ENCODE assay signal across 8 cellular contexts in genomic region chr10:104340099-104340594, GRCh38. TPM values are rescaled to one million over a fixed set of nuclear protein-coding genes. Genes with fewer than 3 reads are reported as not detected.
DNase-seq lines count a peak whose midpoint lies in the region; ATAC-seq and TF ChIP-seq lines count a peak whose summit lies in the region.

No MANE protein-coding gene starts in this region.

- no peaks in the 10 kb centered on the region for H3K36me3 ChIP-seq in Peyer's patch
- no peaks in the 10 kb centered on the region for H3K36me3 ChIP-seq in esophagus (ENCODE audit: control insufficient read depth in 2 of 2, insufficient read depth in 2 of 2, low read length in 1 of 2)
- no peaks in the 10 kb centered on the region for H3K36me3 ChIP-seq in neutrophil

- no peak for ATAC-seq in CD4-positive, alpha-beta T cell (ENCODE audit: poor library complexity)
- ATAC-seq in HG02981 (IDR thresholded peaks at IDR 0.05; ENCODE audit: unreplicated experiment) (no peak), GM21390 (IDR thresholded peaks at IDR 0.05; ENCODE audit: unreplicated experiment) (no peak), GM21825 (IDR thresholded peaks at IDR 0.05; ENCODE audit: unreplicated experiment) (no peak)

- no peak for TF ChIP-seq CTCF in CD4-positive, alpha-beta T cell (IDR thresholded peaks at IDR 0.05)
- no peak for TF ChIP-seq CTCF in Peyer's patch (IDR thresholded peaks at IDR 0.05)
- no peak for TF ChIP-seq CTCF in neutrophil (IDR thresholded peaks at IDR 0.05)

- no peaks in the 10 kb centered on the region for H3K9me3 ChIP-seq in CD4-positive, alpha-beta T cell (ENCODE audit: control insufficient read depth, low read length)
- H3K9me3 ChIP-seq in Peyer's patch (no peaks in the 10 kb centered on the region), esophagus (ENCODE audit: control insufficient read depth in 2 of 2, insufficient read depth in 1 of 2, low read depth in 1 of 2, low read length in 1 of 2) (no peaks in the 10 kb centered on the region), neutrophil (no peaks in the 10 kb centered on the region)

- WGBS in esophagus, 2 donors: 23 to 38% methylated on average over 5 of the region's 5 CpGs

- peaks cover 37% of the 10 kb centered on the region for H3K4me1 Mint-ChIP-seq in CD4-positive, alpha-beta T cell (ENCODE audit: low read depth)

- CTCF ChIA-PET in CD4-positive, alpha-beta T cell (lab: Charles Lee): interaction anchor here (6.0 kb wide), 1 partner anchor 34 kb away, joined by 37 read pairs; no protein-coding TSS in a partner anchor

- POLR2A ChIA-PET in CD4-positive, alpha-beta T cell (lab: Charles Lee): interaction anchor here (0.8 to 7.2 kb wide), 3 partner anchors 18 to 49 kb away, joined by 5 to 99 read pairs (median 38); no protein-coding TSS in a partner anchor

- no peak overlapping the region for H3K27ac ChIP-seq in CD4-positive, alpha-beta T cell (ENCODE audit: low read depth, low read length)
- H3K27ac ChIP-seq in Peyer's patch: peak overlapping the region; percentile 8 to 97 (median 90)
- H3K27ac ChIP-seq in esophagus (ENCODE audit: low read depth in 2 of 2, low read length in 1 of 2): peak overlapping the region; percentile 38 to 72
- H3K27ac ChIP-seq in neutrophil: peak overlapping the region; percentile 99

- H3K27me3 ChIP-seq in CD4-positive, alpha-beta T cell (ENCODE audit: control insufficient read depth, insufficient read depth, low read length): no peaks in the 10 kb centered on the region
- H3K27me3 ChIP-seq in Peyer's patch (no peaks in the 10 kb centered on the region), esophagus (ENCODE audit: control insufficient read depth in 1 of 2, insufficient read depth in 2 of 2, low read length in 2 of 2) (no peaks in the 10 kb centered on the region), neutrophil (no peaks in the 10 kb centered on the region)

- no peak overlapping the region for H3K4me3 ChIP-seq in Peyer's patch
- H3K4me3 ChIP-seq in esophagus (ENCODE audit: low read depth in 1 of 2, low read length in 2 of 2): no peak overlapping the region
- peak overlapping the region; percentile 88 to 93 for H3K4me3 ChIP-seq in neutrophil (ENCODE audit: low read depth in 1 of 2, low read length in 1 of 2)

- H3K4me3 Mint-ChIP-seq in CD4-positive, alpha-beta T cell: peak overlapping the region; percentile 96

- peak overlapping the region; percentile 88 for H3K27ac Mint-ChIP-seq in CD4-positive, alpha-beta T cell

- H3K27me3 Mint-ChIP-seq in CD4-positive, alpha-beta T cell: no peaks in the 10 kb centered on the region

- intact Hi-C loops in CD4-positive, alpha-beta T cell (cut with DNase I, micrococcal nuclease): no loop called here

- peaks cover 0 to 22% (median 1%) of the 10 kb centered on the region in 4 donors for H3K4me1 ChIP-seq in Peyer's patch
- H3K4me1 ChIP-seq in esophagus (ENCODE audit: control insufficient read depth in 2 of 2, insufficient read depth in 2 of 2, low read length in 1 of 2): peaks cover 0 to 5% of the 10 kb centered on the region in 2 donors
- H3K4me1 ChIP-seq in neutrophil (ENCODE audit: control insufficient read depth in 1 of 2, insufficient read depth in 1 of 2, low read depth in 1 of 2, low read length in 1 of 2): peaks cover 37% of the 10 kb centered on the region in 2 experiments

- H3K9me3 Mint-ChIP-seq in CD4-positive, alpha-beta T cell: no peaks in the 10 kb centered on the region

- peaks cover 17% of the 10 kb centered on the region for H3K36me3 Mint-ChIP-seq in CD4-positive, alpha-beta T cell (ENCODE audit: low read depth)

- DNase-seq in CD4-positive, alpha-beta T cell: no peak
- DNase-seq in Peyer's patch: no peak
- DNase-seq in activated CD8-positive, alpha-beta memory T cell treated with anti-CD3 and anti-CD28 coated beads, Interleukin-2, amount 50 U/mL, for 48 hours: no peak

- TF ChIP-seq POLR2A in Peyer's patch (IDR thresholded peaks at IDR 0.05): no peak

RNA-seq across cellular contexts. Expression of gene ITPRIP, which starts 1.9 kb away (rescaled TPM):
- 100 to 1,000 TPM; 127 to 133 TPM for total RNA-seq in CD4-positive, alpha-beta T cell
- 1 to 10 TPM; 2.8 to 9.9 (median 7.7) TPM for total RNA-seq in Peyer's patch
- polyA plus RNA-seq in esophagus: 10 to 100 TPM; 34.0 to 34.5 TPM

RNA-seq across cellular contexts. Expression of gene CFAP58, which starts 13.5 kb away (rescaled TPM):
- total RNA-seq in CD4-positive, alpha-beta T cell: not detected
- 1 to 10 TPM in 1 of 4 donors, not detected in 3; 2.5 TPM for total RNA-seq in Peyer's patch
- under 1 TPM; 0.11 to 0.14 TPM for polyA plus RNA-seq in esophagus

Comparison
In these comparisons a context has a peak if more than half of its experiments do, and no peak if none do; other contexts are left out.
1. H3K4me3 ChIP-seq: peak in neutrophil (2 of 2); none in Peyer's patch (0 of 4) and esophagus (0 of 2).
2. RNA of gene ITPRIP, which starts 1.9 kb away (total RNA-seq): 127 to 133 TPM in CD4-positive, alpha-beta T cell; 2.8 to 9.9 TPM in Peyer's patch; every median in the first group is over 10 times any median in the second.